In genomic region chr4:146638801-146639351, GRCh38 we compare ENCODE assay signal across 11 cellular contexts. TPM values are rescaled to one million over a fixed set of nuclear protein-coding genes. Genes with fewer than 3 reads are reported as not detected.
DNase-seq lines count a peak whose midpoint lies in the region; ATAC-seq and TF ChIP-seq lines count a peak whose summit lies in the region.
"Had no signal": no experiment of that assay in that cellular context is flagged by ENCODE, and none has a peak within 500 bp of the region (broad histone marks: within the 10 kb centered on the region; RNA-seq: fewer than 3 reads in every experiment).

POU4F2 (plus strand) TSS chr4:146638893; CDS start chr4:146639141, 248 bp downstream.

- H3K9me3 ChIP-seq in SK-N-SH: no peaks in the 10 kb centered on the region
- no peaks in the 10 kb centered on the region for H3K9me3 ChIP-seq in skeletal muscle satellite cell (replicated peaks; ENCODE audit: low read length)

- H3K36me3 ChIP-seq in SK-N-SH (replicated peaks in 1 of 2; ENCODE audit: control insufficient read depth in 1 of 2, insufficient read depth in 2 of 2, low read length in 1 of 2) (no peaks in the 10 kb centered on the region), skeletal muscle satellite cell (ENCODE audit: insufficient read depth, low read length) (no peaks in the 10 kb centered on the region)

- peak within 1 kb of the TSS; percentile 89 for H3K4me2 ChIP-seq in SK-N-SH
- peak within 1 kb of the TSS; percentile 82 for H3K4me2 ChIP-seq in skeletal muscle satellite cell (ENCODE audit: low read length)

- H3K27me3 ChIP-seq in SK-N-SH (ENCODE audit: insufficient read depth): peaks cover 67% of the 10 kb centered on the region
- H3K27me3 ChIP-seq in skeletal muscle satellite cell (ENCODE audit: control insufficient read depth, insufficient read depth, low read length): peaks cover 82% of the 10 kb centered on the region

- H3K4me1 ChIP-seq in SK-N-SH (ENCODE audit: control insufficient read depth in 1 of 2, insufficient read depth in 2 of 2, low read depth in 1 of 2, low read length in 1 of 2): peaks cover 0 to 5% of the 10 kb centered on the region in 2 experiments; a peak in 1 of 4 replicates
- peaks cover 3% of the 10 kb centered on the region for H3K4me1 ChIP-seq in skeletal muscle satellite cell (ENCODE audit: control insufficient read depth, insufficient read depth, low read length)

- H3K79me2 ChIP-seq in SK-N-SH (ENCODE audit: insufficient read depth): no peaks in the 10 kb centered on the region

- peak; percentile 60 for DNase-seq in NCI-H748 (lab: John Stamatoyannopoulos, UW; ENCODE audit: unreplicated experiment)
- DNase-seq in NCI-H748 treated with DMSO at 0.1 percent for 48 hours (lab: John Stamatoyannopoulos, UW): no peak
- DNase-seq in SK-N-SH: peak; percentile 78
- peak; percentile 39 for DNase-seq in glomerular visceral epithelial cell (ENCODE audit: extremely low spot score)
- DNase-seq in NCI-H226: no peak
- no peak for DNase-seq in pons (ENCODE audit: low spot score)

- H3K9me2 ChIP-seq in SK-N-SH: no peaks in the 10 kb centered on the region

- TF ChIP-seq RAD21 in SK-N-SH (IDR thresholded peaks at IDR 0.05; ENCODE audit: low read length): no peak

- no peak within 1 kb of the TSS for H3K9ac ChIP-seq in SK-N-SH
- H3K9ac ChIP-seq in skeletal muscle satellite cell (ENCODE audit: low read depth, low read length): no peak within 1 kb of the TSS

- H3K4me3 ChIP-seq in SK-N-SH (ENCODE audit: low read depth in 2 of 2, low read length in 1 of 2): peak within 1 kb of the TSS; percentile 28 to 49; a peak in 3 of 4 replicates
- peak within 1 kb of the TSS; percentile 56 for H3K4me3 ChIP-seq in skeletal muscle satellite cell (ENCODE audit: low read length)

- H3K27ac ChIP-seq in SK-N-SH (ENCODE audit: low read depth in 2 of 2, low read length in 1 of 2): no peak within 1 kb of the TSS

- no peaks in the 10 kb centered on the region for H4K20me1 ChIP-seq in SK-N-SH (ENCODE audit: insufficient read depth)

- POLR2A ChIA-PET in SK-N-SH (lab: Yijun Ruan, JAX): no interaction called here

- H2AFZ ChIP-seq in SK-N-SH (ENCODE audit: low read depth): no peak within 1 kb of the TSS

- no peak for TF ChIP-seq CTCF in SK-N-SH (IDR thresholded peaks at IDR 0.05)

- H3F3A ChIP-seq in SK-N-SH (replicated peaks; ENCODE audit: insufficient read depth): no peaks in the 10 kb centered on the region

- CTCF ChIA-PET in SK-N-SH (lab: Yijun Ruan, JAX): no interaction called here

- no peak for ATAC-seq in HG03354 (IDR thresholded peaks at IDR 0.05; ENCODE audit: poor library complexity, severe bottlenecking, unreplicated experiment)

- TF ChIP-seq EP300 in SK-N-SH (IDR thresholded peaks at IDR 0.05; ENCODE audit: borderline replicate concordance in 1 of 2, low read depth in 1 of 2, low read length in 1 of 2): no peak

- 4% methylated on average over 18 of the region's 64 CpGs for WGBS in SK-N-SH (ENCODE audit: low lambda C conversion rate)

TF ChIP-seq in SK-N-SH, 30 proteins besides CTCF, POLR2A, EP300 and RAD21:
- TF ChIP-seq REST (IDR thresholded peaks at IDR 0.05; ENCODE audit: low read depth, low read length) (no peak), MAX (IDR thresholded peaks at IDR 0.05; ENCODE audit: low read depth) (0 out of 2 replicates have a peak, but pooled peaks have one; percentile 22), FOXM1 (IDR thresholded peaks at IDR 0.05; ENCODE audit: low read depth) (no peak), MXI1 (IDR thresholded peaks at IDR 0.05; ENCODE audit: low read depth, low read length) (no peak)

RNA-seq across cellular contexts. Expression of gene POU4F2, which starts in this region (rescaled TPM):
- not detected in 2 replicates for polyA plus RNA-seq in SK-N-SH (2012; rRNA removed)
- polyA plus RNA-seq in SK-N-SH (2012; cell fraction: cytosol; rRNA removed): 0.01 TPM in 1 of 2 replicates, not detected in the other
- polyA plus RNA-seq in SK-N-SH (2012; cell fraction: nucleus; rRNA removed): 0.01 TPM in 1 of 2 replicates, not detected in the other
- total RNA-seq in skeletal muscle satellite cell (2012; rRNA removed): not detected in 2 replicates
- total RNA-seq: activated CD8-positive, alpha-beta memory T cell treated with anti-CD3 and anti-CD28 coated beads for 36 hours; liver; temporal lobe had no signal
- polyA plus RNA-seq: liver had no signal

Comparison
In these comparisons a context has a peak if more than half of its experiments do, and no peak if none do; other contexts are left out.
1. DNase-seq: peak in NCI-H748 (single experiment) and glomerular visceral epithelial cell (single experiment); none in NCI-H748 treated with DMSO at 0.1 percent for 48 hours (single experiment), NCI-H226 (single experiment) and pons (single experiment).
2. Peak in DNase-seq, H3K4me3 ChIP-seq and H3K4me2 ChIP-seq in SK-N-SH; RNA of the gene not detected or under 1 TPM.